Comparison of ENCODE assay signal across 19 cellular contexts in the genomic region with DNA sequence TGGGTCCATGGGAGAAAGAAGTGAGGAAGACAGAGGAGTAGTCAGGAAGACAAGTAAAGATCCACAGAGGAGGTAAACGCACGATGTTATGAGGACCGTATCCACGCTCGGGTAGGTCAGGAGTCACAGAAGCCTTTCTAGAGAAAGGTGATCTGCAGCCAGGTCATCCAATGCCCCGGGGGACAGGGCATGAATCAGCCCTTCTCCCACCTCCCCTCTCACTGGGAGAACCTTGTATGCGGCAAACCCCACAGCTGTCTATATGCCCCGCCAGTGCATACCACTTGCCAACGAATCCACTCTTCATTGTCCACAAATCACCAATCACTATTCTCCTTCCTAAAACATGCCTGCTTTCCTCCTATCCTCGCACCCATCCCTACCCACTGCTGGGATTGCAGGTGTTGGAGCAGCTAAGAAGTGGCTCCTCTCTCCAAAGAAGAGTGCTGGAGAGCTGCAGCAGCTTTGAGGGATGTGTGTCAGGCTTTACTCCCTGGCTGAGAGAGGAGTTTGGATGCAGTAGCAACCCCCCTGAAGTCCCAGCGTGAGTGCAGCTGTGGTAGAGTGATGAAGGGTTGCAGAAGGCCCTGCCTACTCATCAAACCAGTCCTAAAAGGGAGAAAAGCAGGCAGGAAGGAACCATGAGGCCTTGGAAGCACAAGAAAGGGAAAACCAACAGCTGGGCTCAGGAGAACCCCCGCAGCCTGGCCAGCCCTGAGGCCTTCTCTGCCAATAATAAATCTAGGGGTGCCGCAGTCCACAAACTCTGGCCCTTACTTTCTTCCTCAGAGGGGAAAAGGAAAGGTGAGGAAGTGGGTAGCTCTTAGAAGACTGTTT.
DNase-seq lines count a peak whose midpoint lies in the region; ATAC-seq, FAIRE-seq and TF ChIP-seq lines count a peak whose summit lies in the region.
"Had no signal": no experiment of that assay in that cellular context is flagged by ENCODE, and none has a peak within 500 bp of the region (broad histone marks: within the 10 kb centered on the region; RNA-seq: fewer than 3 reads in every experiment).

No MANE protein-coding gene starts in this region.

- no peaks in the 10 kb centered on the region for H3K79me1 ChIP-seq in neuronal stem cell (ENCODE audit: low read depth, low read length)

- H2BK12ac ChIP-seq in neuronal stem cell (ENCODE audit: low read length) = no peak overlapping the region

- no peak overlapping the region for H3K18ac ChIP-seq in neuronal stem cell (ENCODE audit: low read length)

- H2AK5ac ChIP-seq in neuronal stem cell (ENCODE audit: low read depth, low read length) = no peak overlapping the region

- no peak overlapping the region for H3K14ac ChIP-seq in neuronal stem cell (ENCODE audit: low read length)

- H3K36me3 ChIP-seq in neuronal stem cell (replicated peaks in 1 of 2; ENCODE audit: control insufficient read depth in 2 of 2, insufficient read depth in 2 of 2, low read length in 2 of 2) = no peaks in the 10 kb centered on the region
- H3K36me3 ChIP-seq in upper lobe of right lung = no peaks in the 10 kb centered on the region
- H3K36me3 ChIP-seq: BE2C had no signal

- H2BK15ac ChIP-seq in neuronal stem cell (ENCODE audit: low read length) = no peak overlapping the region

- peaks cover 1 to 4% of the 10 kb centered on the region in 2 donors for H3K4me1 ChIP-seq in neuronal stem cell (ENCODE audit: control insufficient read depth in 2 of 2, insufficient read depth in 1 of 2, low read depth in 1 of 2, low read length in 2 of 2)
- H3K4me1 ChIP-seq in upper lobe of right lung = peaks cover 6% of the 10 kb centered on the region
- H3K4me1 ChIP-seq: BE2C had no signal

- DNase-seq in RPMI7951 (ENCODE audit: low read depth) = peak; percentile 10
- DNase-seq in fibroblast of peridontal ligament (ENCODE audit: extremely low read depth) = peak; percentile 84
- no peak for DNase-seq in neuronal stem cell (ENCODE audit: low spot score)
- no peak for DNase-seq in upper lobe of right lung
- DNase-seq in activated T-cell treated with anti-CD3 and anti-CD28 coated beads, Interleukin-2, amount 50 U/mL, for 48 hours = no peak
- DNase-seq in NCI-H510A treated with DMSO at 0.1 percent for 48 hours (lab: John Stamatoyannopoulos, UW) = no peak
- no peak for DNase-seq in GM19239 (ENCODE audit: insufficient read length, low spot score)
- DNase-seq: activated CD4-positive, CD25-positive, alpha-beta regulatory T cell; activated CD8-positive, alpha-beta memory T cell treated with anti-CD3 and anti-CD28 coated beads for 24 hours; BE2C; central memory CD4-positive, alpha-beta T cell; effector CD8-positive, alpha-beta T cell; head of caudate nucleus; Kasumi-1; natural killer cell; NCI-H1417; NCI-H69; stimulated activated naive B cell treated with anti-CD40 and anti-IgM and Interleukin-4, amounts not matched to agents 10 μg/mL and 1 μg/mL and 100 μg/mL, for 72 hours had no signal

- no peak overlapping the region for H3K23ac ChIP-seq in neuronal stem cell (ENCODE audit: low read depth, low read length, poor library complexity)

- FAIRE-seq in GM19239 (lab: Jason Lieb, UNC) = no peak

- no peak overlapping the region for H3K9ac ChIP-seq in neuronal stem cell (ENCODE audit: low read depth, low read length, poor library complexity)

- no peak overlapping the region for H3K4me2 ChIP-seq in neuronal stem cell (ENCODE audit: insufficient read depth, low read length, poor library complexity, severe bottlenecking)

- no peak overlapping the region for H3K4ac ChIP-seq in neuronal stem cell (ENCODE audit: low read length)

- no peak overlapping the region for H3K27ac ChIP-seq in neuronal stem cell (replicated peaks; ENCODE audit: low read length)
- H3K27ac ChIP-seq in upper lobe of right lung = peak overlapping the region; percentile 11

- no peak for ATAC-seq in upper lobe of right lung
- ATAC-seq: HCT116; natural killer cell; stimulated activated naive B cell treated with anti-CD40 and anti-IgM and Interleukin-4, amounts not matched to agents 10 μg/mL and 1 μg/mL and 100 μg/mL, for 72 hours had no signal

- H3K27me3 ChIP-seq in neuronal stem cell (ENCODE audit: control insufficient read depth in 3 of 3, insufficient read depth in 3 of 3, low read depth in 1 of 3, low read length in 3 of 3) (no peaks in the 10 kb centered on the region), upper lobe of right lung (no peaks in the 10 kb centered on the region)
- H3K27me3 ChIP-seq: BE2C had no signal

- H2AFZ ChIP-seq in neuronal stem cell (ENCODE audit: low read length) = peak overlapping the region; percentile 50

- no peak overlapping the region for H2BK5ac ChIP-seq in neuronal stem cell (ENCODE audit: low read length)

- H4K8ac ChIP-seq in neuronal stem cell (ENCODE audit: low read depth, low read length) = no peak overlapping the region

- H3K9me3 ChIP-seq in neuronal stem cell (replicated peaks in 1 of 2; ENCODE audit: control insufficient read depth in 2 of 2, insufficient read depth in 1 of 2, low read depth in 1 of 2, low read length in 2 of 2) = no peaks in the 10 kb centered on the region
- no peaks in the 10 kb centered on the region for H3K9me3 ChIP-seq in upper lobe of right lung
- H3K9me3 ChIP-seq: BE2C had no signal

- 100% methylated on average over 1 of the region's 13 CpGs; no CpG with 5 or more reads in 1 of the 2 donors for WGBS in neuronal stem cell (ENCODE audit: extremely low coverage in 2 of 2, insufficient read length in 2 of 2, insufficient replicate concordance in 1 of 2), 2 donors

- H2BK120ac ChIP-seq in neuronal stem cell (ENCODE audit: low read depth, low read length) = no peak overlapping the region

- no peak overlapping the region for H3K4me3 ChIP-seq in neuronal stem cell (ENCODE audit: low read length in 2 of 2)
- H3K4me3 ChIP-seq in upper lobe of right lung = no peak overlapping the region

- peak overlapping the region; percentile 56 for H4K91ac ChIP-seq in neuronal stem cell (ENCODE audit: low read depth, low read length, poor library complexity)

- intact Hi-C loops in upper lobe of right lung (cut with DNase I) = no loop called here

- no peak for TF ChIP-seq CTCF in upper lobe of right lung (IDR thresholded peaks at IDR 0.05)

Comparison
In these comparisons a context has a peak if more than half of its experiments do, and no peak if none do; other contexts are left out.
1. DNase-seq: peak in RPMI7951 (single experiment) and fibroblast of peridontal ligament (single experiment); none in neuronal stem cell (single experiment), upper lobe of right lung (single experiment), activated T-cell treated with anti-CD3 and anti-CD28 coated beads, Interleukin-2, amount 50 U/mL, for 48 hours (0 of 2), NCI-H510A treated with DMSO at 0.1 percent for 48 hours (single experiment) and GM19239 (single experiment).